Comparison of ENCODE assay signal across 23 cellular contexts in the genomic region with DNA sequence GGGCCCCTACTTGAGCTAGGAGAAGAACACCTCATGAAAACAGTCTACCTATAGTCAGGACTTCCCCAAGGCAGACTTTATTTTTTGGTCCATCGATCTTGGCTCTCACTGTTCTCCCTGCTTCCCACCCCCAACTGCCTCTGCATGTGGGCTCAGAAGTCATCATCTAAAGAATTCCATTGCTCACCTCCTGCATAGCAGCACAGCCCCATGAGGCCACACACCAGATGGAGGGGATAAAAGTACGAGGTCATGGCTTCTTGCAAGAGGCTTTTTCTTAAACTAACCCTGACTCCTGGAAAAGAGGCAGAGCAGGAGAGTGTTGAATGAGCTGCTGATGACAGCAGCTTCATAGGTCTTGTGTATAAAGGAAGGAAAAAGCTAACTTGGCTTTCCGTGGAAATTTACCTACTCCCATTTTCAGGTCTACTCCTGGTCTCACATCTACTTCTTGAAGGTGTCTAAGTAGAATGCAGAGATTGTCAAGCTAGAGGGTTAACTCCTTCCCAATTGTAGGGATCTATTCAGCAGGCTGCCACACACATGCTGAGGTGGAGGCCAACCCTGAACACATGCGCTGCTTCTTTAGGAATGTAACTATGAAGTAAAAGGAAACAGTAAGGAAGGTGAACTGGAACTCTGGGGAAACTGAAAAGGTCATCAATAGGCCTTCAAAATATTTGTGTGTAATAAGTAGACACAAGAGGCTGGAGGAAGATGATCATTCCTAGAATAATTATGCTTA. TPM values are rescaled to one million over a fixed set of nuclear protein-coding genes. Genes with fewer than 3 reads are reported as not detected.
A peak's percentile ranks its signal among the peaks of the same experiment; 100 is the strongest.
DNase-seq lines count a peak whose midpoint lies in the region; ATAC-seq, FAIRE-seq and TF ChIP-seq lines count a peak whose summit lies in the region.
"Had no signal": no experiment of that assay in that cellular context is flagged by ENCODE, and none has a peak within 500 bp of the region (broad histone marks: within the 10 kb centered on the region; RNA-seq: fewer than 3 reads in every experiment).

No MANE protein-coding gene starts in this region.

- CTCF ChIA-PET in H1 (lab: Charles Lee; ENCODE audit: partially characterized antibody), result interaction anchor here (0.8 to 1.5 kb wide), 5 partner anchors 10 to 49 kb away, joined by 3 to 4 read pairs (median 3); no protein-coding TSS in a partner anchor

- H3K56ac ChIP-seq in H1 (replicated peaks; ENCODE audit: insufficient read length, low read depth, low read length), result no peak overlapping the region

- H3K23ac ChIP-seq in H1 (ENCODE audit: insufficient read length), result no peak overlapping the region

- H2BK120ac ChIP-seq in H1 (replicated peaks; ENCODE audit: low read depth, low read length), result no peak overlapping the region

- H3K4ac ChIP-seq in H1 (replicated peaks; ENCODE audit: insufficient read length, low read depth, low read length), result no peak overlapping the region

- H4K5ac ChIP-seq in H1 (ENCODE audit: insufficient read length, low read depth, low read length), result no peak overlapping the region

- TF ChIP-seq POLR2A in H1 (IDR thresholded peaks at IDR 0.05; ENCODE audit: control extremely low read depth in 1 of 2, low read depth in 2 of 2, low read length in 2 of 2), result no peak

- H3K79me2 ChIP-seq in H1 (ENCODE audit: control insufficient read depth in 1 of 2, insufficient read depth in 2 of 2, low read length in 2 of 2), result no peaks in the 10 kb centered on the region

- no peak overlapping the region for H2BK20ac ChIP-seq in H1 (ENCODE audit: low read length)

- H2BK5ac ChIP-seq in H1 (ENCODE audit: low read depth, low read length), result no peak overlapping the region

- H3K27me3 Mint-ChIP-seq in mesothelial cell of epicardium (ENCODE audit: low read depth), result no peaks in the 10 kb centered on the region
- H3K27me3 Mint-ChIP-seq: activated CD4-positive, alpha-beta T cell treated with anti-CD3 and anti-CD28 coated beads, Interleukin-2, amount 10 ng/mL, durations not matched to agents 24 days and 14 days; activated naive CD8-positive, alpha-beta T cell treated with anti-CD3 and anti-CD28 coated beads for 36 hours; naive B cell had no signal

- DNase-seq in ELR (ENCODE audit: low read depth) (peak; percentile 74), NCI-H226 (peak; percentile 74), H1 (ENCODE audit: low read depth in 1 of 2, low spot score in 2 of 2) (no peak), mesothelial cell of epicardium (ENCODE audit: low spot score in 2 of 2, unreplicated experiment in 2 of 2) (no peak), NCI-H345 (lab: John Stamatoyannopoulos, UW) (no peak), omental fat pad (ENCODE audit: low spot score) (no peak)
- DNase-seq in stimulated activated CD4-positive, alpha-beta T cell treated with anti-CD3 and anti-CD28 coated beads, Interleukin-1b, Interleukin-23, amount 100 ng/mL, for 48 hours, result no peak
- DNase-seq in stimulated activated CD4-positive, alpha-beta T cell treated with anti-CD3 and anti-CD28 coated beads, Interleukin-4, amount 100 ng/mL, for 24 hours, result no peak
- DNase-seq: activated CD4-positive, alpha-beta T cell treated with anti-CD3 and anti-CD28 coated beads, Interleukin-2, amount 10 ng/mL, durations not matched to agents 24 days and 14 days; activated naive CD8-positive, alpha-beta T cell treated with anti-CD3 and anti-CD28 coated beads for 36 hours; COR-L47; hypothalamus; left ventricle myocardium inferior; naive B cell; NCI-H2081 treated with DMSO at 0.1 percent for 48 hours; NK-92 treated with Interleukin-12 subunit alpha and Interleukin-12 subunit beta, amount 100 ng/mL, for 24 hours; Right ventricle myocardium superior; stimulated activated CD4-positive, alpha-beta T cell treated with anti-CD3 and anti-CD28 coated beads, Interleukin-2, amount 100 ng/mL, for 48 hours; thyroid gland had no signal

- no peak overlapping the region for H2AK5ac ChIP-seq in H1 (ENCODE audit: low read depth, low read length)

- H3K9me3 ChIP-seq in H1 (ENCODE audit: insufficient read depth in 2 of 2, low read depth in 1 of 2, low read length in 1 of 2), result no peaks in the 10 kb centered on the region
- H3K9me3 ChIP-seq: left ventricle myocardium inferior, thyroid gland had no signal

- no peak overlapping the region for H4K8ac ChIP-seq in H1 (ENCODE audit: extremely low read depth, insufficient read depth, low read length)

- no peaks in the 10 kb centered on the region; the same call in 1 of the 2 replicates for H3K23me2 ChIP-seq in H1 (ENCODE audit: low read depth, low read length)

- H2BK12ac ChIP-seq in H1 (ENCODE audit: low read depth, low read length), result no peak overlapping the region

- no peak for ATAC-seq in omental fat pad (ENCODE audit: low FRiP score)

- no peak overlapping the region for H2AFZ ChIP-seq in H1 (ENCODE audit: low read length)

- no peak overlapping the region for H3K18ac ChIP-seq in H1 (ENCODE audit: extremely low read depth, low read length)

- H3K27ac Mint-ChIP-seq in mesothelial cell of epicardium, result peak overlapping the region; percentile 91
- H3K27ac Mint-ChIP-seq: activated CD4-positive, alpha-beta T cell treated with anti-CD3 and anti-CD28 coated beads, Interleukin-2, amount 10 ng/mL, durations not matched to agents 24 days and 14 days; activated naive CD8-positive, alpha-beta T cell treated with anti-CD3 and anti-CD28 coated beads for 36 hours; naive B cell had no signal

- H3K27me3 ChIP-seq in H1 (replicated peaks in 1 of 4; ENCODE audit: control insufficient read depth in 3 of 4, extremely low read depth in 1 of 4, insufficient read depth in 3 of 4, low read length in 3 of 4), result no peaks in the 10 kb centered on the region
- H3K27me3 ChIP-seq: thyroid gland had no signal

- H3K14ac ChIP-seq in H1 (ENCODE audit: insufficient read length), result no peak overlapping the region

- no peak overlapping the region for H3K4me2 ChIP-seq in H1 (ENCODE audit: insufficient read depth in 1 of 2, low read depth in 2 of 2, low read length in 2 of 2)

- H4K91ac ChIP-seq in H1 (replicated peaks; ENCODE audit: insufficient read length, low read length), result no peak overlapping the region

- no peaks in the 10 kb centered on the region for H3K9me3 Mint-ChIP-seq in mesothelial cell of epicardium
- H3K9me3 Mint-ChIP-seq: activated CD4-positive, alpha-beta T cell treated with anti-CD3 and anti-CD28 coated beads, Interleukin-2, amount 10 ng/mL, durations not matched to agents 24 days and 14 days; activated naive CD8-positive, alpha-beta T cell treated with anti-CD3 and anti-CD28 coated beads for 36 hours; naive B cell had no signal

- no peak for FAIRE-seq in H1 (lab: Jason Lieb, UNC)
- FAIRE-seq: colon, GM18507 had no signal

- H3K79me1 ChIP-seq in H1 (ENCODE audit: low read depth, low read length), result no peaks in the 10 kb centered on the region

- POLR2A ChIA-PET in H1 (lab: Charles Lee; ENCODE audit: partially characterized antibody), result interaction anchor here (0.6 kb wide), 1 partner anchor 83 kb away, joined by 3 read pairs; no protein-coding TSS in a partner anchor

- TF ChIP-seq CTCF in H1 (IDR thresholded peaks at IDR 0.05; ENCODE audit: control extremely low read depth in 1 of 3, insufficient read depth in 1 of 3, low read depth in 1 of 3, low read length in 3 of 3) (no peak), mesothelial cell of epicardium (IDR thresholded peaks at IDR 0.05; ENCODE audit: unreplicated experiment) (no peak), omental fat pad (IDR thresholded peaks at IDR 0.05) (no peak)

- H3K4me1 Mint-ChIP-seq in mesothelial cell of epicardium, result peaks cover 91% of the 10 kb centered on the region
- H3K4me1 Mint-ChIP-seq: activated CD4-positive, alpha-beta T cell treated with anti-CD3 and anti-CD28 coated beads, Interleukin-2, amount 10 ng/mL, durations not matched to agents 24 days and 14 days; activated naive CD8-positive, alpha-beta T cell treated with anti-CD3 and anti-CD28 coated beads for 36 hours; naive B cell had no signal

- H3K4me3 ChIP-seq in H1 (ENCODE audit: extremely low read depth in 1 of 4, insufficient read depth in 2 of 4, low read depth in 3 of 4, low read length in 4 of 4), result no peak overlapping the region
- H3K4me3 ChIP-seq: left ventricle myocardium inferior, thyroid gland had no signal

- H3K4me3 Mint-ChIP-seq in mesothelial cell of epicardium, result peak overlapping the region; percentile 0
- H3K4me3 Mint-ChIP-seq: activated CD4-positive, alpha-beta T cell treated with anti-CD3 and anti-CD28 coated beads, Interleukin-2, amount 10 ng/mL, durations not matched to agents 24 days and 14 days; activated naive CD8-positive, alpha-beta T cell treated with anti-CD3 and anti-CD28 coated beads for 36 hours; naive B cell had no signal

- H2BK15ac ChIP-seq in H1 (ENCODE audit: low read length), result no peak overlapping the region

- TF ChIP-seq RAD21 in H1 (IDR thresholded peaks at IDR 0.05 in 1 of 2, conservative IDR thresholded peaks at IDR 0.05 in 1 of 2; ENCODE audit: low read depth in 2 of 2, low read length in 2 of 2), result no peak

- no peaks in the 10 kb centered on the region for H3K36me3 ChIP-seq in H1 (ENCODE audit: control insufficient read depth in 2 of 4, insufficient read depth in 4 of 4, low read length in 3 of 4)

- H3K9ac ChIP-seq in H1 (replicated peaks in 1 of 4; ENCODE audit: extremely low read depth in 1 of 4, low read depth in 3 of 4, low read length in 3 of 4), result no peak overlapping the region

- H4K20me1 ChIP-seq in H1 (replicated peaks in 1 of 2; ENCODE audit: control insufficient read depth in 1 of 2, insufficient read depth in 2 of 2, low read length in 2 of 2), result no peaks in the 10 kb centered on the region

- 82% methylated on average over 4 of the region's 4 CpGs; no CpG with 5 or more reads in 1 of the 2 experiments for WGBS in H1 (ENCODE audit: extremely low coverage in 1 of 2, insufficient coverage in 1 of 2, insufficient read length in 1 of 2, insufficient replicate concordance in 2 of 2, low coverage in 1 of 2, low lambda C conversion rate in 2 of 2, missing lambda C conversion rate in 1 of 2), 2 experiments

- no peak overlapping the region for H3K27ac ChIP-seq in H1 (ENCODE audit: low read depth, low read length)
- H3K27ac ChIP-seq: epithelial cell of prostate, left ventricle myocardium inferior, thyroid gland had no signal

- no peak for TF ChIP-seq EP300 in H1 (IDR thresholded peaks at IDR 0.05; ENCODE audit: borderline replicate concordance in 1 of 2, low read depth in 2 of 2, low read length in 2 of 2)

- peaks cover 8 to 14% (median 10%) of the 10 kb centered on the region in 4 experiments; a peak in 6 of 7 replicates for H3K4me1 ChIP-seq in H1 (replicated peaks in 1 of 4; ENCODE audit: control insufficient read depth in 3 of 4, insufficient read depth in 4 of 4, low read length in 3 of 4)
- H3K4me1 ChIP-seq: thyroid gland had no signal

- peaks cover 7% of the 10 kb centered on the region for H3K36me3 Mint-ChIP-seq in mesothelial cell of epicardium

RNA-seq across cellular contexts. Expression of gene WNT2B, which starts 18.7 kb away (rescaled TPM):
- 0.90 and 2.0 TPM in 2 replicates for total RNA-seq in H1 (2021; fragmentation: NEBNext Ultra II Directional; extraction: Animal tissue kit (Norgen Biotek cat#: 25700))
- 0.33 and 0.60 TPM in 2 replicates for polyA plus RNA-seq in H1 (2011; rRNA removed)
- 0.56 TPM for polyA plus RNA-seq in H1 (2011; cell fraction: cytosol; rRNA removed)
- polyA plus RNA-seq in H1 (2011; cell fraction: nucleus; rRNA removed), result 1.9 TPM
- polyA plus RNA-seq in H1 (2012, experiment 1 of 2), result 0.52 to 1.2 TPM (median 0.84 TPM) in 4 replicates
- polyA plus RNA-seq in H1 (2012, experiment 2 of 2), result 0.05 TPM
- polyA plus RNA-seq in H1 (2013, experiment 1 of 2), result 0.30 TPM
- polyA plus RNA-seq in H1 (2013, experiment 2 of 2), result 0.28 TPM
- polyA minus RNA-seq in H1 (2011; rRNA and poly(A)+ RNA removed), result 0.59 and 0.95 TPM in 2 replicates
- 0.59 TPM for polyA minus RNA-seq in H1 (2011; cell fraction: cytosol; rRNA and poly(A)+ RNA removed)
- polyA minus RNA-seq in H1 (2011; cell fraction: nucleus; rRNA and poly(A)+ RNA removed), result 1.1 TPM
- total RNA-seq in mesothelial cell of epicardium (146 to 165 TPM (median 151 TPM) in 3 replicates), omental fat pad (10 to 100 TPM in 3 of 4 donors, 1 to 10 TPM in 1; 5.0 to 14.3 (median 11.9) TPM)
- total RNA-seq: activated CD4-positive, alpha-beta T cell treated with anti-CD3 and anti-CD28 coated beads, Interleukin-2, amount 10 ng/mL, durations not matched to agents 24 days and 14 days; activated naive CD8-positive, alpha-beta T cell treated with anti-CD3 and anti-CD28 coated beads for 36 hours; T-helper 2 cell treated with Interferon-gamma antibody and Interleukin-4, amounts not matched to agents 100 ng/mL and 5 ng/mL, for 36 hours had no signal

Comparison
In these comparisons a context has a peak if more than half of its experiments do, and no peak if none do; other contexts are left out.
1. DNase-seq: peak in ELR (single experiment) and NCI-H226 (single experiment); none in H1 (0 of 2), mesothelial cell of epicardium (0 of 2), stimulated activated CD4-positive, alpha-beta T cell treated with anti-CD3 and anti-CD28 coated beads, Interleukin-1b, Interleukin-23, amount 100 ng/mL, for 48 hours (single experiment), stimulated activated CD4-positive, alpha-beta T cell treated with anti-CD3 and anti-CD28 coated beads, Interleukin-4, amount 100 ng/mL, for 24 hours (single experiment), NCI-H345 (single experiment) and omental fat pad (single experiment).